11 cellular contexts compared by ENCODE assay signal in genomic region chr3:58388550-58389061, GRCh38. TPM values are rescaled to one million over a fixed set of nuclear protein-coding genes. Genes with fewer than 3 reads are reported as not detected.
A peak's percentile ranks its signal among the peaks of the same experiment; 100 is the strongest.
DNase-seq lines count a peak whose midpoint lies in the region; ATAC-seq, FAIRE-seq and TF ChIP-seq lines count a peak whose summit lies in the region.
"Had no signal": no experiment of that assay in that cellular context is flagged by ENCODE, and none has a peak within 500 bp of the region (broad histone marks: within the 10 kb centered on the region; RNA-seq: fewer than 3 reads in every experiment).

No MANE protein-coding gene starts in this region.

- H3K4me3 ChIP-seq in AG04450 (ENCODE audit: low read depth, low read length) = no peak overlapping the region
- no peak overlapping the region for H3K4me3 ChIP-seq in endothelial cell of umbilical vein (replicated peaks in 1 of 3; ENCODE audit: insufficient read depth in 1 of 3, low read depth in 1 of 3, low read length in 3 of 3)
- no peak overlapping the region for H3K4me3 ChIP-seq in small intestine (ENCODE audit: low read depth in 1 of 2, low read length in 2 of 2)
- H3K4me3 ChIP-seq: K562 had no signal

- TF ChIP-seq POLR2A in endothelial cell of umbilical vein (IDR thresholded peaks at IDR 0.05; ENCODE audit: low read depth, low read length) = no peak

- no peak for ATAC-seq in GM21825 (IDR thresholded peaks at IDR 0.05; ENCODE audit: unreplicated experiment)
- ATAC-seq in activated CD4-positive, CD25-positive, alpha-beta regulatory T cell treated with anti-CD3 and anti-CD28 coated beads, Interleukin-2, amount 50 U/mL, for 24 hours = no peak
- ATAC-seq in GM19351 (IDR thresholded peaks at IDR 0.05; ENCODE audit: unreplicated experiment) = no peak
- ATAC-seq: K562 had no signal

- no peak for TF ChIP-seq CTCF in AG04450 (IDR thresholded peaks at IDR 0.05; ENCODE audit: low read depth, low read length)
- TF ChIP-seq CTCF in endothelial cell of umbilical vein (IDR thresholded peaks at IDR 0.05; ENCODE audit: extremely low read depth in 1 of 2, insufficient read depth in 1 of 2, low read depth in 1 of 2, low read length in 2 of 2) = no peak

- no peaks in the 10 kb centered on the region for H4K20me1 ChIP-seq in endothelial cell of umbilical vein (replicated peaks; ENCODE audit: control insufficient read depth, extremely low read depth, insufficient read depth, low read length)

- DNase-seq in AG04450 (ENCODE audit: low read depth, low spot score) (peak; percentile 69), M059J (ENCODE audit: low read depth) (peak; percentile 9), endothelial cell of umbilical vein (ENCODE audit: low read depth, low spot score) (peak; percentile 58), middle frontal gyrus (ENCODE audit: extremely low spot score, low spot score) (peak; percentile 50), small intestine (no peak)
- DNase-seq: effector CD4-positive, alpha-beta T cell had no signal

- H3K79me2 ChIP-seq in endothelial cell of umbilical vein (ENCODE audit: control insufficient read depth, insufficient read depth, low read length) = no peaks in the 10 kb centered on the region

- intact Hi-C loops in endothelial cell of umbilical vein (cut with micrococcal nuclease) = no loop called here

- FAIRE-seq in endothelial cell of umbilical vein (lab: Jason Lieb, UNC) = peak; percentile 81
- no peak for FAIRE-seq in small intestine (lab: Jason Lieb, UNC)
- FAIRE-seq: K562, TTC549 had no signal

- CTCF ChIA-PET in AG04450 (lab: Charles Lee) (interaction anchor here (1.2 to 1.3 kb wide), 2 partner anchors 10 to 83 kb away, joined by 5 to 8 read pairs; partner anchors contain the start of genes HTD2 and RPP14), endothelial cell of umbilical vein (lab: Charles Lee) (interaction anchor here (1.0 to 1.4 kb wide), 4 partner anchors 13 to 82 kb away, joined by 3 to 4 read pairs (median 4); partner anchors contain the start of genes HTD2 and RPP14)

- H2AFZ ChIP-seq in endothelial cell of umbilical vein (ENCODE audit: low read depth, low read length) = peak overlapping the region; percentile 12

- H3K9me3 ChIP-seq in AG04450 (ENCODE audit: control insufficient read depth, insufficient read depth, low read length) (no peaks in the 10 kb centered on the region), endothelial cell of umbilical vein (replicated peaks; ENCODE audit: control insufficient read depth, insufficient read depth, low read length) (no peaks in the 10 kb centered on the region), small intestine (ENCODE audit: control insufficient read depth, low read depth) (no peaks in the 10 kb centered on the region)

- H3K27me3 ChIP-seq in AG04450 (ENCODE audit: control insufficient read depth, insufficient read depth, low read length) = no peaks in the 10 kb centered on the region
- H3K27me3 ChIP-seq in endothelial cell of umbilical vein (ENCODE audit: control insufficient read depth in 2 of 2, insufficient read depth in 2 of 2, low read length in 2 of 2) = no peaks in the 10 kb centered on the region
- H3K27me3 ChIP-seq in small intestine (ENCODE audit: control insufficient read depth in 2 of 2, insufficient read depth in 2 of 2, low read length in 2 of 2) = no peaks in the 10 kb centered on the region

- H3K4me1 ChIP-seq in endothelial cell of umbilical vein (ENCODE audit: control insufficient read depth, extremely low read depth, insufficient read depth, low read length) (peaks cover 38% of the 10 kb centered on the region), small intestine (ENCODE audit: control insufficient read depth in 2 of 2, insufficient read depth in 1 of 2, low read depth in 1 of 2, low read length in 1 of 2) (peaks cover 0 to 5% of the 10 kb centered on the region in 2 donors)

- H3K4me2 ChIP-seq in endothelial cell of umbilical vein (ENCODE audit: insufficient read depth, low read length) = peak overlapping the region; percentile 71

- BruUV-seq in endothelial cell of umbilical vein (replicated peaks; lab: Mats Ljungman, UMichigan) = no TSS peak

- H3K36me3 ChIP-seq in endothelial cell of umbilical vein (ENCODE audit: control insufficient read depth in 2 of 2, extremely low read depth in 1 of 2, insufficient read depth in 2 of 2, low read length in 2 of 2) (no peaks in the 10 kb centered on the region), small intestine (ENCODE audit: control insufficient read depth in 2 of 2, insufficient read depth in 2 of 2, low read length in 2 of 2) (peaks cover 0 to 8% of the 10 kb centered on the region in 2 donors)

- H3K27ac ChIP-seq in AG04450 (ENCODE audit: low read depth, low read length) (no peak overlapping the region), endothelial cell of umbilical vein (ENCODE audit: insufficient read depth, low read depth, low read length) (peak overlapping the region; percentile 32), small intestine (ENCODE audit: low read depth in 1 of 2, low read length in 1 of 2) (no peak overlapping the region)

- H3K9ac ChIP-seq in endothelial cell of umbilical vein (replicated peaks; ENCODE audit: extremely low read depth, insufficient read depth, low read length) = peak overlapping the region; percentile 13

- dilution Hi-C loops in endothelial cell of umbilical vein (cut with MboI; ENCODE audit: extremely low pct_ligation_motif_present, low sequenced_read_pairs) = no loop called here

- H3K9me1 ChIP-seq in endothelial cell of umbilical vein (replicated peaks; ENCODE audit: control insufficient read depth, extremely low read depth, insufficient read depth, low read length) = no peaks in the 10 kb centered on the region

- POLR2A ChIA-PET in AG04450 (lab: Yijun Ruan, JAX) (interaction anchor here (0.7 to 2.1 kb wide), 5 partner anchors 30 to 63 kb away, joined by 3 to 12 read pairs (median 4); no protein-coding TSS in a partner anchor), endothelial cell of umbilical vein (lab: Charles Lee) (no interaction called here)

TF ChIP-seq in endothelial cell of umbilical vein, 7 proteins besides CTCF, POLR2A, EP300 and RAD21:
- no peak for TF ChIP-seq GATA2 (IDR thresholded peaks at IDR 0.05; ENCODE audit: insufficient read depth, insufficient read length, low read depth, low read length)
- TF ChIP-seq, protein P1, sequence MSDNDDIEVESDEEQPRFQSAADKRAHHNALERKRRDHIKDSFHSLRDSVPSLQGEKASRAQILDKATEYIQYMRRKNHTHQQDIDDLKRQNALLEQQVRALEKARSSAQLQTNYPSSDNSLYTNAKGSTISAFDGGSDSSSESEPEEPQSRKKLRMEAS (IDR thresholded peaks at IDR 0.05; ENCODE audit: insufficient read depth, insufficient read length) = no peak
- no peak for TF ChIP-seq POLR2AphosphoS5 (IDR thresholded peaks at IDR 0.05; ENCODE audit: insufficient read depth, low read depth, low read length)
- TF ChIP-seq FOS (IDR thresholded peaks at IDR 0.05; ENCODE audit: borderline replicate concordance, insufficient read depth, low read length) = no peak
- TF ChIP-seq JUN (IDR thresholded peaks at IDR 0.05; ENCODE audit: borderline replicate concordance, insufficient read depth, insufficient read length, low read depth) = no peak
- no peak for TF ChIP-seq EZH2 (IDR thresholded peaks at IDR 0.05; ENCODE audit: borderline replicate concordance, low read depth, low read length, severe bottlenecking)
- no peak for TF ChIP-seq MYC (IDR thresholded peaks at IDR 0.05; ENCODE audit: low read depth, low read length)

RNA-seq across cellular contexts. Expression of gene PDHB, which starts 45.0 kb away (rescaled TPM):
- 85.9 and 109 TPM in 2 replicates for polyA plus RNA-seq in AG04450 (2011; rRNA removed)
- 31.4 and 40.9 TPM in 2 replicates for polyA minus RNA-seq in AG04450 (2011; rRNA and poly(A)+ RNA removed)
- total RNA-seq in M059J (2014; rRNA removed; shearing (Covaris generic)) = 172 and 254 TPM in 2 replicates
- total RNA-seq in endothelial cell of umbilical vein = 59.3 and 60.8 TPM in 2 replicates
- polyA plus RNA-seq in endothelial cell of umbilical vein = 40.7 and 50.8 TPM in 2 replicates
- polyA plus RNA-seq in endothelial cell of umbilical vein (2011; cell fraction: cytosol; rRNA removed) = 60.8 and 65.1 TPM in 2 replicates
- polyA plus RNA-seq in endothelial cell of umbilical vein (2011; cell fraction: nucleus; rRNA removed) = 49.4 and 59.8 TPM in 2 replicates
- 60.3 and 67.7 TPM in 2 replicates for polyA plus RNA-seq in endothelial cell of umbilical vein (2012)
- polyA minus RNA-seq in endothelial cell of umbilical vein = 40.8 and 47.0 TPM in 2 replicates
- 36.2 TPM for polyA minus RNA-seq in endothelial cell of umbilical vein (2011; cell fraction: cytosol; rRNA and poly(A)+ RNA removed)
- polyA minus RNA-seq in endothelial cell of umbilical vein (2011; cell fraction: nucleus; rRNA and poly(A)+ RNA removed) = 28.3 and 34.8 TPM in 2 replicates
- 10 to 100 TPM; 60.5 to 68.4 (median 64.6) TPM for polyA plus RNA-seq in small intestine

RNA-seq across cellular contexts. Expression of gene PXK, which starts 55.9 kb away (rescaled TPM):
- polyA plus RNA-seq in AG04450 (2011; rRNA removed) (56.6 and 70.3 TPM in 2 replicates), endothelial cell of umbilical vein (8.4 and 11.3 TPM in 2 replicates), small intestine (1 to 10 TPM; 5.1 to 9.2 (median 9.1) TPM)
- 47.1 and 50.1 TPM in 2 replicates for polyA minus RNA-seq in AG04450 (2011; rRNA and poly(A)+ RNA removed)
- total RNA-seq in M059J (2014; rRNA removed; shearing (Covaris generic)) = 27.1 and 32.2 TPM in 2 replicates
- 11.1 and 14.6 TPM in 2 replicates for total RNA-seq in endothelial cell of umbilical vein
- polyA plus RNA-seq in endothelial cell of umbilical vein (2011; cell fraction: cytosol; rRNA removed) = 12.8 and 15.2 TPM in 2 replicates
- polyA plus RNA-seq in endothelial cell of umbilical vein (2011; cell fraction: nucleus; rRNA removed) = 20.7 and 21.6 TPM in 2 replicates
- polyA plus RNA-seq in endothelial cell of umbilical vein (2012) = 11.0 and 14.3 TPM in 2 replicates
- polyA minus RNA-seq in endothelial cell of umbilical vein = 12.2 and 17.7 TPM in 2 replicates
- 4.4 TPM for polyA minus RNA-seq in endothelial cell of umbilical vein (2011; cell fraction: cytosol; rRNA and poly(A)+ RNA removed)
- polyA minus RNA-seq in endothelial cell of umbilical vein (2011; cell fraction: nucleus; rRNA and poly(A)+ RNA removed) = 14.9 and 22.0 TPM in 2 replicates
